26 cellular contexts compared by ENCODE assay signal in genomic region chr10:48257407-48257961, GRCh38. TPM values are rescaled to one million over a fixed set of nuclear protein-coding genes. Genes with fewer than 3 reads are reported as not detected.
"Had no signal": no experiment of that assay in that cellular context is flagged by ENCODE, and none has a peak within 500 bp of the region (broad histone marks: within the 10 kb centered on the region; RNA-seq: fewer than 3 reads in every experiment).

No MANE protein-coding gene starts in this region.

- H3K27ac ChIP-seq: brain microvascular endothelial cell, Peyer's patch, RWPE1, SJSA1 had no signal

- H3K36me3 Mint-ChIP-seq: activated naive CD4-positive, alpha-beta T cell treated with anti-CD3 and anti-CD28 coated beads, Interleukin-2, amount 10 ng/mL, durations not matched to agents 7 days and 5 days; activated naive CD8-positive, alpha-beta T cell treated with anti-CD3 and anti-CD28 coated beads for 36 hours had no signal

- H3K4me3 ChIP-seq: Peyer's patch, SJSA1 had no signal

- H3K27ac Mint-ChIP-seq: activated naive CD4-positive, alpha-beta T cell treated with anti-CD3 and anti-CD28 coated beads, Interleukin-2, amount 10 ng/mL, durations not matched to agents 7 days and 5 days; activated naive CD8-positive, alpha-beta T cell treated with anti-CD3 and anti-CD28 coated beads for 36 hours; activated T-cell treated with anti-CD3 and anti-CD28 coated beads, Interleukin-2, amount 50 U/mL, for 72 hours; activated T-helper 2 cell treated with anti-CD3 and anti-CD28 coated beads, Interferon-gamma antibody, Interleukin-2, Interleukin-4, amounts not matched to agents 10 μg/mL and 5 μg/mL and 100 μg/mL, durations not matched to agents 14 hours and 24 hours and 36 hours had no signal

- H3K27me3 ChIP-seq: brain microvascular endothelial cell, Peyer's patch had no signal

- ATAC-seq: activated T-cell treated with anti-CD3 and anti-CD28 coated beads, Interleukin-2, amount 50 U/mL, for 72 hours; SK-N-SH treated with all-trans-retinoic acid at 6 μM for 48 hours had no signal

- H3K9me3 Mint-ChIP-seq: activated naive CD4-positive, alpha-beta T cell treated with anti-CD3 and anti-CD28 coated beads, Interleukin-2, amount 10 ng/mL, durations not matched to agents 7 days and 5 days; activated T-helper 2 cell treated with anti-CD3 and anti-CD28 coated beads, Interferon-gamma antibody, Interleukin-2, Interleukin-4, amounts not matched to agents 10 μg/mL and 5 μg/mL and 100 μg/mL, durations not matched to agents 14 hours and 24 hours and 36 hours had no signal

- H3K4me3 Mint-ChIP-seq: activated naive CD4-positive, alpha-beta T cell treated with anti-CD3 and anti-CD28 coated beads, Interleukin-2, amount 10 ng/mL, durations not matched to agents 7 days and 5 days; activated naive CD8-positive, alpha-beta T cell treated with anti-CD3 and anti-CD28 coated beads for 36 hours; activated T-cell treated with anti-CD3 and anti-CD28 coated beads, Interleukin-2, amount 50 U/mL, for 72 hours had no signal

- H3K27me3 Mint-ChIP-seq: activated naive CD8-positive, alpha-beta T cell treated with anti-CD3 and anti-CD28 coated beads for 36 hours had no signal

- DNase-seq: activated CD4-positive, alpha-beta T cell treated with anti-CD3 and anti-CD28 coated beads for 48 hours; activated CD4-positive, alpha-beta T cell treated with anti-CD3 and anti-CD28 coated beads, Interleukin-2, amount 50 U/mL, for 4 hours; activated CD4-positive, CD25-positive, alpha-beta regulatory T cell treated with anti-CD3 and anti-CD28 coated beads, Interleukin-2, amount 50 U/mL, for 72 hours; activated gamma-delta T cell treated with Interleukin-2 at 50 U/mL for 16 hours; activated naive CD4-positive, alpha-beta T cell treated with anti-CD3 and anti-CD28 coated beads, Interleukin-2, amount 10 ng/mL, durations not matched to agents 7 days and 5 days; activated naive CD8-positive, alpha-beta T cell treated with anti-CD3 and anti-CD28 coated beads for 36 hours; activated T-cell treated with anti-CD3 and anti-CD28 coated beads, Interleukin-2, amount 50 U/mL, for 72 hours; brain microvascular endothelial cell; caudate nucleus; NCI-H1048; NCI-H146; NCI-H187 treated with DMSO at 0.1 percent for 48 hours; NCI-H2081 treated with DMSO at 0.1 percent for 48 hours; NCI-H524; Peyer's patch; SHP77; SW 1271 had no signal

- H3K9me3 ChIP-seq: Peyer's patch, SJSA1 had no signal

- H3K4me1 ChIP-seq: Peyer's patch had no signal

- H3K4me1 Mint-ChIP-seq: activated naive CD4-positive, alpha-beta T cell treated with anti-CD3 and anti-CD28 coated beads, Interleukin-2, amount 10 ng/mL, durations not matched to agents 7 days and 5 days; activated naive CD8-positive, alpha-beta T cell treated with anti-CD3 and anti-CD28 coated beads for 36 hours had no signal

- H3K36me3 ChIP-seq: brain microvascular endothelial cell, Peyer's patch, SJSA1 had no signal

RNA-seq across cellular contexts. Expression of gene FRMPD2, which starts 17.0 kb away (rescaled TPM):
- total RNA-seq: activated CD8-positive, alpha-beta memory T cell treated with anti-CD3 and anti-CD28 coated beads for 36 hours; activated naive CD8-positive, alpha-beta T cell treated with anti-CD3 and anti-CD28 coated beads for 36 hours; activated T-cell treated with anti-CD3 and anti-CD28 coated beads, Interleukin-2, amount 50 U/mL, for 72 hours; LHCN-M2; M059J; Peyer's patch; T-helper 1 cell treated with Interleukin-12 subunit alpha and Interleukin-12 subunit beta and Interleukin-4 antibody, amounts not matched to agents 30 ng/mL and 1 ng/mL, for 36 hours had no signal
- polyA plus RNA-seq: adipose tissue had no signal
